ENCODE assay signal across 8 cellular contexts in genomic region chr20:3980260-3981131, GRCh38. TPM values are rescaled to one million over a fixed set of nuclear protein-coding genes. Genes with fewer than 3 reads are reported as not detected.
DNase-seq lines count a peak whose midpoint lies in the region; ATAC-seq lines count a peak whose summit lies in the region.

No MANE protein-coding gene starts in this region.

- peak; percentile 65 for DNase-seq in activated CD4-positive, alpha-beta T cell treated with anti-CD3 and anti-CD28 coated beads for 36 hours
- no peak for DNase-seq in activated CD4-positive, alpha-beta T cell treated with anti-CD3 and anti-CD28 coated beads, Interleukin-2, amount 50 U/mL, for 1 hour
- DNase-seq in SK-N-MC (ENCODE audit: low read depth, low spot score) (no peak), dedifferentiated amniotic fluid mesenchymal stem cell (ENCODE audit: extremely low spot score) (peak; percentile 69), myocyte (ENCODE audit: low read depth) (peak; percentile 38), aorta (no peak), DMS153 (lab: John Stamatoyannopoulos, UW) (no peak), SHP77 treated with DMSO at 0.1 percent for 48 hours (lab: John Stamatoyannopoulos, UW) (no peak)

- peak overlapping the region; percentile 93 for H3K27ac ChIP-seq in SK-N-MC
- peak overlapping the region in 1 of 2 donors; percentile 33 for H3K27ac ChIP-seq in aorta (ENCODE audit: low read depth in 1 of 2, low read length in 2 of 2)

- POLR2A ChIA-PET in activated CD4-positive, alpha-beta T cell treated with anti-CD3 and anti-CD28 coated beads for 36 hours (lab: Charles Lee): no interaction called here

- H3K27me3 ChIP-seq in aorta (ENCODE audit: control insufficient read depth in 1 of 2, insufficient read depth in 2 of 2, low read length in 1 of 2): no peaks in the 10 kb centered on the region

- H3K9ac ChIP-seq in SK-N-MC (ENCODE audit: insufficient read length): peak overlapping the region; percentile 50

- peak overlapping the region; percentile 83 for H3K27ac Mint-ChIP-seq in activated CD4-positive, alpha-beta T cell treated with anti-CD3 and anti-CD28 coated beads for 36 hours

- peak overlapping the region; percentile 24 for H3K4me3 Mint-ChIP-seq in activated CD4-positive, alpha-beta T cell treated with anti-CD3 and anti-CD28 coated beads for 36 hours

- H3K9me3 ChIP-seq in SK-N-MC (ENCODE audit: low read depth, low read length) (no peaks in the 10 kb centered on the region), aorta (ENCODE audit: control insufficient read depth, low read length) (no peaks in the 10 kb centered on the region)

- peak; percentile 93 for ATAC-seq in activated CD4-positive, alpha-beta T cell treated with anti-CD3 and anti-CD28 coated beads for 36 hours
- peak; percentile 56 for ATAC-seq in aorta (ENCODE audit: low FRiP score)

- intact Hi-C loops in activated CD4-positive, alpha-beta T cell treated with anti-CD3 and anti-CD28 coated beads for 36 hours (cut with DNase I, micrococcal nuclease): loop anchor here (1.0 to 5.0 kb wide), 5 partner anchors 15 to 212 kb away; partner anchors contain the start of genes PANK2 (in 1 of the 2) and RNF24 (in 1 of the 2)
- intact Hi-C loops in aorta (cut with DNase I): no loop called here

- H3K36me3 ChIP-seq in SK-N-MC (ENCODE audit: insufficient read depth, low read length) (0 out of 2 replicates have a peak, but pooled peaks cover 3% of the 10 kb centered on the region), aorta (ENCODE audit: control insufficient read depth in 1 of 2, insufficient read depth in 2 of 2, low read length in 1 of 2) (peaks cover 0 to 5% of the 10 kb centered on the region in 2 donors)

- H3K36me3 Mint-ChIP-seq in activated CD4-positive, alpha-beta T cell treated with anti-CD3 and anti-CD28 coated beads for 36 hours (ENCODE audit: low read depth): no peaks in the 10 kb centered on the region

- peaks cover 21% of the 10 kb centered on the region for H3K4me1 Mint-ChIP-seq in activated CD4-positive, alpha-beta T cell treated with anti-CD3 and anti-CD28 coated beads for 36 hours

- 7 to 8% methylated on average over 12 of the region's 12 CpGs for WGBS in aorta, 2 donors

- no peaks in the 10 kb centered on the region for H3K27me3 Mint-ChIP-seq in activated CD4-positive, alpha-beta T cell treated with anti-CD3 and anti-CD28 coated beads for 36 hours

- peaks cover 2 to 5% of the 10 kb centered on the region in 2 donors for H3K4me1 ChIP-seq in aorta (ENCODE audit: control insufficient read depth in 1 of 2, insufficient read depth in 2 of 2, low read length in 2 of 2)

- H3K9me3 Mint-ChIP-seq in activated CD4-positive, alpha-beta T cell treated with anti-CD3 and anti-CD28 coated beads for 36 hours (ENCODE audit: low read depth): no peaks in the 10 kb centered on the region

- CTCF ChIA-PET in activated CD4-positive, alpha-beta T cell treated with anti-CD3 and anti-CD28 coated beads for 36 hours (lab: Charles Lee): interaction anchor here (1.7 kb wide), 1 partner anchor 103 kb away, joined by 4 read pairs; no protein-coding TSS in a partner anchor

- peak overlapping the region; percentile 25 for H3K4me3 ChIP-seq in SK-N-MC
- peak overlapping the region; percentile 51 to 73 for H3K4me3 ChIP-seq in aorta (ENCODE audit: low read length in 2 of 2)

RNA-seq across cellular contexts. Expression of gene RNF24, which starts 34.9 kb away (rescaled TPM):
- 10 to 100 TPM; 11.6 to 14.8 TPM for total RNA-seq in activated CD4-positive, alpha-beta T cell treated with anti-CD3 and anti-CD28 coated beads for 36 hours
- total RNA-seq in myocyte (15.4 and 18.6 TPM in 2 replicates), aorta (10 to 100 TPM; 44.5 to 57.6 TPM)
- polyA plus RNA-seq in myocyte (2012): 19.1 TPM
- 10 to 100 TPM in 1 of 2 donors, 1 to 10 TPM in 1; 4.1 to 14.8 TPM for polyA plus RNA-seq in aorta

Comparison
In these comparisons a context has a peak if more than half of its experiments do, and no peak if none do; other contexts are left out.
1. DNase-seq: peak in activated CD4-positive, alpha-beta T cell treated with anti-CD3 and anti-CD28 coated beads for 36 hours (single experiment), dedifferentiated amniotic fluid mesenchymal stem cell (single experiment) and myocyte (single experiment); none in activated CD4-positive, alpha-beta T cell treated with anti-CD3 and anti-CD28 coated beads, Interleukin-2, amount 50 U/mL, for 1 hour (single experiment), SK-N-MC (single experiment), aorta (0 of 2), DMS153 (single experiment) and SHP77 treated with DMSO at 0.1 percent for 48 hours (single experiment).
2. intact Hi-C loops: an anchor here in activated CD4-positive, alpha-beta T cell treated with anti-CD3 and anti-CD28 coated beads for 36 hours (1.0 to 5.0 kb wide); none called in aorta.